8 cellular contexts compared by ENCODE assay signal in the genomic region with DNA sequence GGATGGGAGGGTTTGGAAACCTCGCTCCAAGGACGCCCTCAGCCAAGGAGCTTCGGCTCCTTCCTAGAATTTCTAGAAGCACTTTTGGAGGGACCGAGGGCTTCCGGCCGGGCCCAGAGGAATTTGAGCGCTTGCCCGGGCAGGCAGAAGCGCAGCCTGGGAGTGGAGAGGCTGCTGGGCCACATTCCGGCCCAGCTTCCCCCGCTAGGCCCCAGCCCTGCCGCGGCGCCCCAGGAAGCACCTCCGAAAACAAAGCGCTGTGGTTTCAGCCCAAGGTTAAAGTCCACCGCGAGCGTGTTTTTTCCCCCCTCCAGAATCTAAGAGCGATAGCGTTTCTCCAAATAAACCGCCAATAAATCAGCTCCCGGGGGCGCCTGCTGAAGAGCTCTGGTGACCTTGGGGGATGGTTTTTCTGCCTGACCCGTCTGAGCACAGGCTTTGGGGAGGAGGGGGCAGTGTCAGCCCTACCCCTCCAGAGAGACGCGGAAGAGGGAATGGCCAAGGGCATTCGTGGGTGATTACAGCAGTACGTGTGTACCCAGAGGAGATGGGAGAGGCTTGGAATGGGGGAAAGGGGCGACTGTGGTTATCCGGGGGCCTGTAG. TPM values are rescaled to one million over a fixed set of nuclear protein-coding genes. Genes with fewer than 3 reads are reported as not detected.
DNase-seq lines count a peak whose midpoint lies in the region; ATAC-seq, FAIRE-seq and TF ChIP-seq lines count a peak whose summit lies in the region.

No MANE protein-coding gene starts in this region.

- H3K36me3 ChIP-seq in heart left ventricle = peaks cover 0 to 6% (median 0%) of the 10 kb centered on the region in 9 donors
- peaks cover 4% of the 10 kb centered on the region in 2 experiments for H3K36me3 ChIP-seq in trophoblast cell (ENCODE audit: control insufficient read depth in 1 of 2, insufficient read depth in 2 of 2, low read length in 2 of 2)
- H3K36me3 ChIP-seq in effector memory CD4-positive, alpha-beta T cell (ENCODE audit: control insufficient read depth, insufficient read depth, low read length) = no peaks in the 10 kb centered on the region

- H2BK120ac ChIP-seq in trophoblast cell (ENCODE audit: insufficient read depth, low read length, poor library complexity) = peak overlapping the region; percentile 91

- FAIRE-seq in GM19239 (lab: Jason Lieb, UNC) = peak; percentile 28

- H3K9me3 ChIP-seq in heart left ventricle (peaks cover 0 to 5% (median 0%) of the 10 kb centered on the region in 12 donors), trophoblast cell (ENCODE audit: insufficient read depth, low read depth, low read length) (peaks cover 4% of the 10 kb centered on the region)
- no peaks in the 10 kb centered on the region for H3K9me3 ChIP-seq in effector memory CD4-positive, alpha-beta T cell (ENCODE audit: control insufficient read depth, low read length)

- H3K27ac ChIP-seq in 22Rv1 = 0 out of 2 replicates have a peak overlapping the region, but pooled peaks have one; percentile 22
- peak overlapping the region; percentile 96 to 100 (median 100) for H3K27ac ChIP-seq in heart left ventricle
- H3K27ac ChIP-seq in trophoblast cell (ENCODE audit: low read depth, low read length) = peak overlapping the region; percentile 99
- no peak overlapping the region for H3K27ac ChIP-seq in effector memory CD4-positive, alpha-beta T cell (ENCODE audit: insufficient read depth, low read length, poor library complexity, severe bottlenecking)

- peaks cover 48% of the 10 kb centered on the region for H3K79me2 ChIP-seq in trophoblast cell (ENCODE audit: control insufficient read depth, insufficient read depth, low read length, poor library complexity)

- no peak overlapping the region for H3K23ac ChIP-seq in trophoblast cell (ENCODE audit: low read length)

- H3K4ac ChIP-seq in trophoblast cell (ENCODE audit: low read depth, low read length) = peak overlapping the region; percentile 44

- H3K4me1 ChIP-seq in heart left ventricle = peaks cover 0 to 33% (median 24%) of the 10 kb centered on the region in 12 donors
- H3K4me1 ChIP-seq in trophoblast cell (ENCODE audit: control insufficient read depth in 1 of 2, insufficient read depth in 2 of 2, low read length in 2 of 2) = peaks cover 17 to 24% of the 10 kb centered on the region in 2 experiments
- peaks cover 52% of the 10 kb centered on the region for H3K4me1 ChIP-seq in effector memory CD4-positive, alpha-beta T cell (ENCODE audit: control insufficient read depth, insufficient read depth, low read length, poor library complexity, severe bottlenecking)

- H2BK12ac ChIP-seq in trophoblast cell (ENCODE audit: low read length) = peak overlapping the region; percentile 77

- peak overlapping the region; percentile 98 for H4K91ac ChIP-seq in trophoblast cell (ENCODE audit: low read depth, low read length)

- peak overlapping the region; percentile 84 for H3K9ac ChIP-seq in trophoblast cell (ENCODE audit: low read length)

- TF ChIP-seq POLR2A in heart left ventricle (IDR thresholded peaks at IDR 0.05) = no peak

- peak overlapping the region; percentile 67 for H2AFZ ChIP-seq in trophoblast cell (ENCODE audit: insufficient read depth, low read length, poor library complexity)

- 10 to 27% (median 20%) methylated on average over 28 to 31 of the region's 31 CpGs for WGBS in heart left ventricle, 4 donors
- no CpG with 5 or more reads among the region's 31 CpGs for WGBS in trophoblast cell (ENCODE audit: extremely low coverage, insufficient coverage, insufficient read length)

- peak overlapping the region; percentile 87 for H2AK5ac ChIP-seq in trophoblast cell (ENCODE audit: low read length)

- DNase-seq in GM19239 (ENCODE audit: insufficient read length, low spot score) (no peak), UCSD-AML1 (lab: John Stamatoyannopoulos, UW; ENCODE audit: unreplicated experiment) (peak; percentile 51), heart left ventricle (peak; percentile 53 to 70 (median 60)), trophoblast cell (peak in 1 of 2 donors; percentile 54), SW 1271 (lab: John Stamatoyannopoulos, UW) (no peak)
- no peak for DNase-seq in effector memory CD4-positive, alpha-beta T cell

- TF ChIP-seq CTCF in 22Rv1 (IDR thresholded peaks at IDR 0.05) (no peak), heart left ventricle (IDR thresholded peaks at IDR 0.05) (no peak)

- ATAC-seq in heart left ventricle (peak in 1 of 4 donors; percentile 15), HG03045 (IDR thresholded peaks at IDR 0.05; ENCODE audit: unreplicated experiment) (no peak)

- intact Hi-C loops in heart left ventricle (cut with DNase I) = no loop called here

- H4K12ac ChIP-seq in trophoblast cell (ENCODE audit: low read depth, low read length) = peak overlapping the region; percentile 87

- peaks cover 54% of the 10 kb centered on the region for H3K79me1 ChIP-seq in trophoblast cell (ENCODE audit: low read length)

- H3K4me3 ChIP-seq in heart left ventricle = peak overlapping the region in 11 of 12 donors; percentile 2 to 99 (median 93)
- H3K4me3 ChIP-seq in trophoblast cell (ENCODE audit: low read depth, low read length) = peak overlapping the region; percentile 62
- no peak overlapping the region for H3K4me3 ChIP-seq in effector memory CD4-positive, alpha-beta T cell (ENCODE audit: insufficient read depth, low read depth, low read length, poor library complexity, severe bottlenecking)

- H3K14ac ChIP-seq in trophoblast cell (ENCODE audit: low read length) = peak overlapping the region; percentile 99

- peak overlapping the region; percentile 88 for H4K8ac ChIP-seq in trophoblast cell (ENCODE audit: low read depth, low read length)

- H3K27me3 ChIP-seq in heart left ventricle (no peaks in the 10 kb centered on the region), trophoblast cell (ENCODE audit: insufficient read depth, low read length) (no peaks in the 10 kb centered on the region)
- H3K27me3 ChIP-seq in effector memory CD4-positive, alpha-beta T cell (replicated peaks; ENCODE audit: control insufficient read depth, insufficient read depth, low read length, poor library complexity, severe bottlenecking) = peaks cover 60% of the 10 kb centered on the region

- peak overlapping the region; percentile 97 for H3K18ac ChIP-seq in trophoblast cell (ENCODE audit: low read length)

- H2BK5ac ChIP-seq in trophoblast cell (ENCODE audit: low read depth, low read length, poor library complexity) = peak overlapping the region; percentile 85

- peak overlapping the region; percentile 68 for H3K4me2 ChIP-seq in trophoblast cell (ENCODE audit: low read length)

RNA-seq across cellular contexts. Expression of a gene that starts 5.7 kb away (rescaled TPM):
- 10 to 100 TPM; 23.4 to 66.6 (median 35.4) TPM for total RNA-seq in heart left ventricle
- polyA plus RNA-seq in heart left ventricle = 10 to 100 TPM; 26.7 to 27.6 TPM
- 39.0 and 39.9 TPM in 2 replicates for polyA plus RNA-seq in trophoblast cell (2013)

Comparison
In these comparisons a context has a peak if more than half of its experiments do, and no peak if none do; other contexts are left out.
1. DNase-seq: peak in UCSD-AML1 (single experiment) and heart left ventricle (5 of 5); none in GM19239 (single experiment), effector memory CD4-positive, alpha-beta T cell (0 of 3) and SW 1271 (0 of 2).